In genomic region chr1:94819945-94820746, GRCh38 we compare ENCODE assay signal across 8 cellular contexts. TPM values are rescaled to one million over a fixed set of nuclear protein-coding genes. Genes with fewer than 3 reads are reported as not detected.
DNase-seq lines count a peak whose midpoint lies in the region; ATAC-seq and TF ChIP-seq lines count a peak whose summit lies in the region.

Gene SLC44A3 (plus strand): TSS chr1:94820357. CDS start chr1:94820452, 95 bp downstream.

- no peaks in the 10 kb centered on the region for H4K20me1 ChIP-seq in smooth muscle cell (ENCODE audit: low read depth)

- no peaks in the 10 kb centered on the region for H3F3A ChIP-seq in smooth muscle cell (ENCODE audit: low read depth)

- H3K4me1 ChIP-seq in smooth muscle cell (ENCODE audit: low read depth), result no peaks in the 10 kb centered on the region

- in situ Hi-C loops in T47D (cut with HindIII; ENCODE audit: low pct_unique_long_range_greater_than_20kb, low sequenced_read_pairs), result no loop called here

- H3K36me3 ChIP-seq in smooth muscle cell (ENCODE audit: low read depth), result no peaks in the 10 kb centered on the region

- ATAC-seq in GM19351 (IDR thresholded peaks at IDR 0.05; ENCODE audit: unreplicated experiment), result peak; percentile 50
- no peak for ATAC-seq in GM21825 (IDR thresholded peaks at IDR 0.05; ENCODE audit: unreplicated experiment)
- no peak for ATAC-seq in GM21723 (IDR thresholded peaks at IDR 0.05; ENCODE audit: unreplicated experiment)

- H3K27me3 ChIP-seq in smooth muscle cell (ENCODE audit: low read depth), result no peaks in the 10 kb centered on the region

- H3K9ac ChIP-seq in smooth muscle cell (ENCODE audit: low read depth), result peak within 1 kb of the TSS; percentile 17

- DNase-seq in AG08395 (ENCODE audit: low spot score), result peak; percentile 67
- peak; percentile 6 for DNase-seq in NOMO-1 treated with DMSO at 0.1 percent for 48 hours (lab: John Stamatoyannopoulos, UW; ENCODE audit: unreplicated experiment)
- DNase-seq in T47D (ENCODE audit: low read depth in 1 of 2, low spot score in 1 of 2), result peak; percentile 29 to 54
- peak; percentile 84 for DNase-seq in islet precursor cell
- no peak for DNase-seq in smooth muscle cell (lab: John Stamatoyannopoulos, UW; ENCODE audit: unreplicated experiment)

- no peak within 1 kb of the TSS for H3K27ac ChIP-seq in smooth muscle cell (ENCODE audit: low read depth)

- H3K4me2 ChIP-seq in smooth muscle cell, result peak within 1 kb of the TSS; percentile 84

- H3K79me2 ChIP-seq in smooth muscle cell (ENCODE audit: low read depth), result no peaks in the 10 kb centered on the region

- peak within 1 kb of the TSS; percentile 55 for H3K4me3 ChIP-seq in smooth muscle cell

- WGBS in smooth muscle cell (ENCODE audit: low lambda C conversion rate), result 3% methylated on average over 27 of the region's 77 CpGs

- no peaks in the 10 kb centered on the region for H3K9me3 ChIP-seq in smooth muscle cell (replicated peaks; ENCODE audit: low read depth)

- TF ChIP-seq CTCF in smooth muscle cell (IDR thresholded peaks at IDR 0.05; ENCODE audit: borderline replicate concordance, insufficient read depth, poor library complexity, severe bottlenecking), result peak; percentile 23

- H2AFZ ChIP-seq in smooth muscle cell (ENCODE audit: low read depth), result peak within 1 kb of the TSS; percentile 91

RNA-seq across cellular contexts. Expression of gene SLC44A3, which starts in this region (rescaled TPM):
- 3.3 and 10.0 TPM in 2 replicates for total RNA-seq in smooth muscle cell
- polyA plus RNA-seq in smooth muscle cell, result 3.2 and 4.4 TPM in 2 replicates
